ENCODE assay signal across 24 cellular contexts in genomic region chrX:7244400-7244799, GRCh38.
"Had no signal": no experiment of that assay in that cellular context is flagged by ENCODE, and none has a peak within 500 bp of the region (broad histone marks: within the 10 kb centered on the region; RNA-seq: fewer than 3 reads in every experiment).

No MANE protein-coding gene starts in this region.

- H3K27me3 ChIP-seq: body of pancreas, cardiac muscle cell, heart left ventricle, transverse colon, uterus had no signal

- H3K9me3 Mint-ChIP-seq: activated CD4-positive, alpha-beta T cell treated with anti-CD3 and anti-CD28 coated beads, Interleukin-2, amount 10 ng/mL, durations not matched to agents 7 days and 5 days; activated naive CD8-positive, alpha-beta T cell treated with anti-CD3 and anti-CD28 coated beads, Interleukin-2, amount 50 U/mL, for 24 hours; activated T-helper 1 cell treated with anti-CD3 and anti-CD28 coated beads, Interleukin-12 subunit alpha, Interleukin-12 subunit beta, Interleukin-2, Interleukin-4 antibody, amounts not matched to agents 30 ng/mL and 10 ng/mL and 1 ng/mL, durations not matched to agents 14 hours and 24 hours and 36 hours had no signal

- H3K4me3 ChIP-seq: body of pancreas, cardiac muscle cell, heart left ventricle, mucosa of descending colon, transverse colon, uterus had no signal

- H3K9me3 ChIP-seq: body of pancreas, mucosa of descending colon, transverse colon, uterus had no signal

- H3K4me1 Mint-ChIP-seq: activated CD4-positive, alpha-beta T cell treated with anti-CD3 and anti-CD28 coated beads, Interleukin-2, amount 10 ng/mL, durations not matched to agents 7 days and 5 days; activated naive CD8-positive, alpha-beta T cell treated with anti-CD3 and anti-CD28 coated beads, Interleukin-2, amount 50 U/mL, for 24 hours had no signal

- DNase-seq: activated CD4-positive, alpha-beta T cell treated with anti-CD3 and anti-CD28 coated beads, Interleukin-2, amount 10 ng/mL, durations not matched to agents 7 days and 5 days; activated CD4-positive, CD25-positive, alpha-beta regulatory T cell treated with anti-CD3 and anti-CD28 coated beads, Interleukin-2, amount 50 U/mL, for 72 hours; activated CD8-positive, alpha-beta T cell treated with anti-CD3 and anti-CD28 coated beads, Interleukin-2, amount 10 ng/mL, durations not matched to agents 7 days and 5 days; activated gamma-delta T cell; activated naive CD4-positive, alpha-beta T cell treated with anti-CD3 and anti-CD28 coated beads, Interleukin-2, amount 50 U/mL, for 16 hours; activated naive CD8-positive, alpha-beta T cell treated with anti-CD3 and anti-CD28 coated beads, Interleukin-2, amount 50 U/mL, for 24 hours; body of pancreas; cortex of kidney; heart left ventricle; islet precursor cell; left cardiac atrium; mesendoderm; mucosa of descending colon; nephron progenitor cell; occipital lobe; small intestine; stimulated activated CD4-positive, alpha-beta T cell treated with anti-CD3 and anti-CD28 coated beads, Interleukin-2, amount 100 ng/mL, for 24 hours; stimulated activated naive B cell treated with anti-CD40 and anti-IgM and Interleukin-4, amounts not matched to agents 10 μg/mL and 1 μg/mL and 100 μg/mL, for 72 hours; transverse colon; uterus; WERI-Rb-1 had no signal

- H3K27ac ChIP-seq: body of pancreas, cardiac muscle cell, heart left ventricle, transverse colon, uterus, WERI-Rb-1 had no signal

- H3K27me3 Mint-ChIP-seq: activated CD4-positive, alpha-beta T cell treated with anti-CD3 and anti-CD28 coated beads, Interleukin-2, amount 10 ng/mL, durations not matched to agents 7 days and 5 days; activated naive CD8-positive, alpha-beta T cell treated with anti-CD3 and anti-CD28 coated beads, Interleukin-2, amount 50 U/mL, for 24 hours; stimulated activated naive B cell treated with anti-CD40 and anti-IgM and Interleukin-4, amounts not matched to agents 10 μg/mL and 1 μg/mL and 100 μg/mL, for 72 hours had no signal

- ATAC-seq: activated CD8-positive, alpha-beta T cell treated with anti-CD3 and anti-CD28 coated beads, Interleukin-2, amount 10 ng/mL, durations not matched to agents 7 days and 5 days; activated naive CD8-positive, alpha-beta T cell treated with anti-CD3 and anti-CD28 coated beads, Interleukin-2, amount 50 U/mL, for 24 hours; body of pancreas; heart left ventricle; left cardiac atrium; mucosa of descending colon; sciatic nerve; stimulated activated naive B cell treated with anti-CD40 and anti-IgM and Interleukin-4, amounts not matched to agents 10 μg/mL and 1 μg/mL and 100 μg/mL, for 72 hours had no signal

- H3K4me3 Mint-ChIP-seq: activated CD4-positive, alpha-beta T cell treated with anti-CD3 and anti-CD28 coated beads, Interleukin-2, amount 10 ng/mL, durations not matched to agents 7 days and 5 days; activated CD8-positive, alpha-beta T cell treated with anti-CD3 and anti-CD28 coated beads, Interleukin-2, amount 10 ng/mL, durations not matched to agents 7 days and 5 days; activated naive CD8-positive, alpha-beta T cell treated with anti-CD3 and anti-CD28 coated beads, Interleukin-2, amount 50 U/mL, for 24 hours; activated T-helper 1 cell treated with anti-CD3 and anti-CD28 coated beads, Interleukin-12 subunit alpha, Interleukin-12 subunit beta, Interleukin-2, Interleukin-4 antibody, amounts not matched to agents 30 ng/mL and 10 ng/mL and 1 ng/mL, durations not matched to agents 14 hours and 24 hours and 36 hours; nephron progenitor cell; stimulated activated naive B cell treated with anti-CD40 and anti-IgM and Interleukin-4, amounts not matched to agents 10 μg/mL and 1 μg/mL and 100 μg/mL, for 72 hours had no signal

- H3K27ac Mint-ChIP-seq: activated CD4-positive, alpha-beta T cell treated with anti-CD3 and anti-CD28 coated beads, Interleukin-2, amount 10 ng/mL, durations not matched to agents 7 days and 5 days; activated CD8-positive, alpha-beta T cell treated with anti-CD3 and anti-CD28 coated beads, Interleukin-2, amount 10 ng/mL, durations not matched to agents 7 days and 5 days; activated naive CD8-positive, alpha-beta T cell treated with anti-CD3 and anti-CD28 coated beads, Interleukin-2, amount 50 U/mL, for 24 hours; activated T-helper 1 cell treated with anti-CD3 and anti-CD28 coated beads, Interleukin-12 subunit alpha, Interleukin-12 subunit beta, Interleukin-2, Interleukin-4 antibody, amounts not matched to agents 30 ng/mL and 10 ng/mL and 1 ng/mL, durations not matched to agents 14 hours and 24 hours and 36 hours; nephron progenitor cell; stimulated activated naive B cell treated with anti-CD40 and anti-IgM and Interleukin-4, amounts not matched to agents 10 μg/mL and 1 μg/mL and 100 μg/mL, for 72 hours had no signal

- H3K36me3 ChIP-seq: cardiac muscle cell, heart left ventricle, transverse colon, uterus, WERI-Rb-1 had no signal

- H3K4me1 ChIP-seq: body of pancreas, heart left ventricle, transverse colon, uterus had no signal
